8 cellular contexts compared by ENCODE assay signal in the genomic region with DNA sequence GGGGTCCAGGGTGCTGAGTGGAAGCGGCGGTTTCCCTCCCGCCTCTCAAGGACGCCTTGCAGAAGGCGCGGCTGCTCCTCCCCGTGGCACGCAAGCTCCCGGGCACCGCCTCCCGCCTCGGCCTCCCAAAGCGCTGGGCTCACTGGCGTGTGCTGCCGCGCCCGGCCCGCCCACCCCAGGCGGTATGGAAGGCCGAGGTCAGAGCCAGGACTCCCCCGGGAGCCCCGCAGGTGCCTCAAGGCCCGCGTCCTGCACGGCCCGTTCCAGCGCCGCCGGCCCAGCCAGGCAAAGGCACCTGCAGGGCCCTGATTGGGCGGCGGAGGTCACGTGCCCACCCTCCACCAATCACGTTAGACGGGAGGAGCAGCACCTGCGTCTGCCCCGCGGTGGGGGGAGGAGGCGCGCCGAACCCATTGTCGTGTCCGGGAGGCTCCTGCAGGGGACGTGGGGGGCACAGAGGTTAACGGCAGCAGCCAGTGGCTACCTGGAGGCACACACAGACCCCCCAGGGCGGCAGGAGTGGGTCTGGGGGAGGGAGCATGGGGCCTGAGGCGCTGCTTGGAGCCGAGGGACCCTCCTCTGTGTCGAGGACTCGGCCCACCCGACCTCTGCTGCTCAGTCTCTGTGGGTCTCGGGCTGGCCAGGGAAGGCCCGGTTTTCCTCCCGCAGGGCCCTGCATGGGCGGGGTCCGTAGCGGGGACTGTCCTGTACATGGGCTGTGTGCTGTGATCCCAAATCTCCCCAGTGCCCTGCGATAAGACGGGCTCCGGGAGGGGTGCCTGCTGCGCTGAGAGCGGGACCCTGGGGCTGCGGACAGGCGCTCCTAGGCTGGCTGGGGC. TPM values are rescaled to one million over a fixed set of nuclear protein-coding genes. Genes with fewer than 3 reads are reported as not detected.
A peak's percentile ranks its signal among the peaks of the same experiment; 100 is the strongest.
DNase-seq lines count a peak whose midpoint lies in the region; ATAC-seq and TF ChIP-seq lines count a peak whose summit lies in the region.

No MANE protein-coding gene starts in this region.

- no peaks in the 10 kb centered on the region for H3K27me3 ChIP-seq in PC-3 (ENCODE audit: low read length)

- peak overlapping the region; percentile 49 for H3K27ac Mint-ChIP-seq in activated T-cell treated with anti-CD3 and anti-CD28 coated beads, Interleukin-2, amount 50 U/mL, for 72 hours
- peak overlapping the region in 5 of 6 donors; percentile 47 to 89 (median 82) for H3K27ac Mint-ChIP-seq in naive B cell
- peak overlapping the region; percentile 92 for H3K27ac Mint-ChIP-seq in stimulated activated effector memory CD8-positive, alpha-beta T cell treated with anti-CD3 and anti-CD28 coated beads, Interleukin-12 subunit alpha, Interleukin-12 subunit beta, amount 100 ng/mL, for 72 hours

- TSS peak; percentile 99 for BruUV-seq in PC-3 (replicated peaks; lab: Mats Ljungman, UMichigan)

- H4K20me1 ChIP-seq in PC-3 (ENCODE audit: low read length): no peaks in the 10 kb centered on the region

- H3K9me2 ChIP-seq in PC-3 (replicated peaks; ENCODE audit: low read length): no peaks in the 10 kb centered on the region

- no peak for TF ChIP-seq CTCF in PC-3 (conservative IDR thresholded peaks at IDR 0.05; ENCODE audit: low read depth, low read length)

- H3K4me3 Mint-ChIP-seq in activated T-cell treated with anti-CD3 and anti-CD28 coated beads, Interleukin-2, amount 50 U/mL, for 72 hours: peak overlapping the region; percentile 87 to 94
- H3K4me3 Mint-ChIP-seq in naive B cell: peak overlapping the region; percentile 80 to 93 (median 87)
- H3K4me3 Mint-ChIP-seq in stimulated activated effector memory CD8-positive, alpha-beta T cell treated with anti-CD3 and anti-CD28 coated beads, Interleukin-12 subunit alpha, Interleukin-12 subunit beta, amount 100 ng/mL, for 72 hours: peak overlapping the region; percentile 76

- peak overlapping the region; percentile 66 for H3K9ac ChIP-seq in PC-3 (ENCODE audit: low read length)

- H3K4me1 ChIP-seq in PC-3 (ENCODE audit: insufficient read depth, low read length): peaks cover 16% of the 10 kb centered on the region

- no peaks in the 10 kb centered on the region for H3K27me3 Mint-ChIP-seq in activated T-cell treated with anti-CD3 and anti-CD28 coated beads, Interleukin-2, amount 50 U/mL, for 72 hours (ENCODE audit: low read depth)
- H3K27me3 Mint-ChIP-seq in naive B cell: peaks cover 0 to 6% (median 0%) of the 10 kb centered on the region in 3 donors

- TF ChIP-seq EP300 in Ishikawa (IDR thresholded peaks at IDR 0.05; ENCODE audit: borderline replicate concordance): peak; percentile 52; the same call in 1 of the 2 replicates

- no peaks in the 10 kb centered on the region for H3K9me3 Mint-ChIP-seq in activated T-cell treated with anti-CD3 and anti-CD28 coated beads, Interleukin-2, amount 50 U/mL, for 72 hours
- H3K9me3 Mint-ChIP-seq in naive B cell: no peaks in the 10 kb centered on the region
- no peaks in the 10 kb centered on the region for H3K9me3 Mint-ChIP-seq in stimulated activated effector memory CD8-positive, alpha-beta T cell treated with anti-CD3 and anti-CD28 coated beads, Interleukin-12 subunit alpha, Interleukin-12 subunit beta, amount 100 ng/mL, for 72 hours

- H3F3A ChIP-seq in PC-3 (ENCODE audit: low read length, unreplicated experiment): no peaks in the 10 kb centered on the region

- peak overlapping the region; percentile 81 for H2AFZ ChIP-seq in PC-3 (ENCODE audit: low read length)

- peak overlapping the region; percentile 69 for H3K4me3 ChIP-seq in PC-3 (ENCODE audit: low read length)

- no peaks in the 10 kb centered on the region for H3K9me3 ChIP-seq in PC-3 (ENCODE audit: low read length)

- H3K36me3 ChIP-seq in PC-3 (ENCODE audit: low read depth, low read length): no peaks in the 10 kb centered on the region

- TF ChIP-seq RAD21 in Ishikawa (IDR thresholded peaks at IDR 0.05; ENCODE audit: low read depth): no peak

- ATAC-seq in GM21576 (IDR thresholded peaks at IDR 0.05; ENCODE audit: unreplicated experiment) (peak; percentile 81), PC-3 (peak; percentile 88), naive B cell (ENCODE audit: low read depth in 2 of 2) (peak; percentile 97 to 98)
- ATAC-seq in activated T-cell treated with anti-CD3 and anti-CD28 coated beads, Interleukin-2, amount 50 U/mL, for 72 hours (replicated peaks in 1 of 2): peak; percentile 94 to 96
- ATAC-seq in stimulated activated effector memory CD8-positive, alpha-beta T cell treated with anti-CD3 and anti-CD28 coated beads, Interleukin-12 subunit alpha, Interleukin-12 subunit beta, amount 100 ng/mL, for 72 hours: peak; percentile 95

- peak overlapping the region; percentile 54 for H3K27ac ChIP-seq in PC-3 (ENCODE audit: low read length)

- peak overlapping the region; percentile 90 for H3K4me2 ChIP-seq in PC-3 (ENCODE audit: low read length)

- H3K4me1 Mint-ChIP-seq in activated T-cell treated with anti-CD3 and anti-CD28 coated beads, Interleukin-2, amount 50 U/mL, for 72 hours (ENCODE audit: low read depth): peaks cover 19% of the 10 kb centered on the region
- peaks cover 2 to 14% (median 4%) of the 10 kb centered on the region in 3 donors for H3K4me1 Mint-ChIP-seq in naive B cell
- peaks cover 13% of the 10 kb centered on the region for H3K4me1 Mint-ChIP-seq in stimulated activated effector memory CD8-positive, alpha-beta T cell treated with anti-CD3 and anti-CD28 coated beads, Interleukin-12 subunit alpha, Interleukin-12 subunit beta, amount 100 ng/mL, for 72 hours

- H3K36me3 Mint-ChIP-seq in activated T-cell treated with anti-CD3 and anti-CD28 coated beads, Interleukin-2, amount 50 U/mL, for 72 hours (ENCODE audit: insufficient read depth in 2 of 2): no peaks in the 10 kb centered on the region
- H3K36me3 Mint-ChIP-seq in naive B cell: no peaks in the 10 kb centered on the region
- peaks cover 2% of the 10 kb centered on the region for H3K36me3 Mint-ChIP-seq in stimulated activated effector memory CD8-positive, alpha-beta T cell treated with anti-CD3 and anti-CD28 coated beads, Interleukin-12 subunit alpha, Interleukin-12 subunit beta, amount 100 ng/mL, for 72 hours

- H3K79me2 ChIP-seq in PC-3 (ENCODE audit: low read length): no peaks in the 10 kb centered on the region

- POLR2A ChIA-PET in PC-3 (lab: Charles Lee; ENCODE audit: unreplicated experiment): interaction anchor here (0.6 kb wide), 2 partner anchors 120 to 201 kb away, joined by 10 to 42 read pairs; a partner anchor contains a TSS

- CTCF ChIA-PET in PC-3 (lab: Charles Lee): interaction anchor here (1.0 kb wide), 1 partner anchor 79 kb away, joined by 4 read pairs; no protein-coding TSS in a partner anchor

- DNase-seq in DMS53 (lab: John Stamatoyannopoulos, UW): peak; percentile 99
- peak; percentile 88 for DNase-seq in PC-3
- DNase-seq in activated T-cell treated with anti-CD3 and anti-CD28 coated beads, Interleukin-2, amount 50 U/mL, for 72 hours: peak; percentile 96 to 98
- DNase-seq in fibroblast of gingiva (ENCODE audit: low read depth): peak; percentile 52
- peak; percentile 95 for DNase-seq in naive B cell
- peak; percentile 88 to 99 for DNase-seq in stimulated activated effector memory CD8-positive, alpha-beta T cell treated with anti-CD3 and anti-CD28 coated beads, Interleukin-12 subunit alpha, Interleukin-12 subunit beta, amount 100 ng/mL, for 72 hours (ENCODE audit: low spot score in 2 of 2)

- intact Hi-C loops in PC-3 (cut with micrococcal nuclease): loop anchor here (2.0 kb wide), 1 partner anchor 43 kb away; a partner anchor contains a TSS

TF ChIP-seq in Ishikawa, 13 proteins besides CTCF, POLR2A, EP300 and RAD21 (continues in another document):
- no peak for TF ChIP-seq EGR1 (IDR thresholded peaks at IDR 0.05)
- TF ChIP-seq FOXM1 (IDR thresholded peaks at IDR 0.05; ENCODE audit: borderline replicate concordance, low read depth): no peak
- peak; percentile 76 for TF ChIP-seq TAF1 (IDR thresholded peaks at IDR 0.05; ENCODE audit: low read depth)
- TF ChIP-seq NFIC (IDR thresholded peaks at IDR 0.05): peak; percentile 64
- TF ChIP-seq ZBTB7A (IDR thresholded peaks at IDR 0.05; ENCODE audit: low read depth): peak; percentile 77; the same call in 1 of the 2 replicates
- no peak for TF ChIP-seq YY1 (IDR thresholded peaks at IDR 0.05; ENCODE audit: low read depth)
- no peak for TF ChIP-seq CEBPB (IDR thresholded peaks at IDR 0.05)
- TF ChIP-seq TEAD4 (IDR thresholded peaks at IDR 0.05): peak; percentile 32
- TF ChIP-seq, protein P1, sequence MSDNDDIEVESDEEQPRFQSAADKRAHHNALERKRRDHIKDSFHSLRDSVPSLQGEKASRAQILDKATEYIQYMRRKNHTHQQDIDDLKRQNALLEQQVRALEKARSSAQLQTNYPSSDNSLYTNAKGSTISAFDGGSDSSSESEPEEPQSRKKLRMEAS (IDR thresholded peaks at IDR 0.05): peak; percentile 61
- no peak for TF ChIP-seq CREB1 (IDR thresholded peaks at IDR 0.05; ENCODE audit: low read depth)

RNA-seq across cellular contexts. Expression of a gene that starts 2.0 kb away (rescaled TPM):
- total RNA-seq in PC-3 (2014; rRNA removed): 0.55 TPM in 1 of 2 replicates, not detected in the other
- 1 to 10 TPM; 1.0 to 1.4 TPM for total RNA-seq in activated T-cell treated with anti-CD3 and anti-CD28 coated beads, Interleukin-2, amount 50 U/mL, for 72 hours
- polyA plus RNA-seq in naive B cell (ENCODE audit: low read depth in 6 of 6): not detected

RNA-seq across cellular contexts. Expression of a gene that starts 5.0 kb away (rescaled TPM):
- 0.77 TPM in 1 of 2 replicates, not detected in the other for total RNA-seq in PC-3 (2014; rRNA removed)
- 1 to 10 TPM; 2.6 to 3.4 TPM for total RNA-seq in activated T-cell treated with anti-CD3 and anti-CD28 coated beads, Interleukin-2, amount 50 U/mL, for 72 hours
- polyA plus RNA-seq in naive B cell (ENCODE audit: low read depth in 6 of 6): not detected

RNA-seq across cellular contexts. Expression of a gene that starts 5.5 kb away (rescaled TPM):
- 138 and 159 TPM in 2 replicates for total RNA-seq in PC-3 (2014; rRNA removed)
- 10 to 100 TPM; 67.7 to 74.9 TPM for total RNA-seq in activated T-cell treated with anti-CD3 and anti-CD28 coated beads, Interleukin-2, amount 50 U/mL, for 72 hours
- 100 to 1,000 TPM in 1 of 6 donors, 10 to 100 TPM in 5; 48.2 to 105 (median 55.1) TPM for polyA plus RNA-seq in naive B cell (ENCODE audit: low read depth in 6 of 6)

RNA-seq across cellular contexts. Expression of a gene that starts 27.3 kb away (rescaled TPM):
- not detected in 2 replicates for total RNA-seq in PC-3 (2014; rRNA removed)
- total RNA-seq in activated T-cell treated with anti-CD3 and anti-CD28 coated beads, Interleukin-2, amount 50 U/mL, for 72 hours: not detected
- polyA plus RNA-seq in naive B cell (ENCODE audit: low read depth in 6 of 6): 1 to 10 TPM in 1 of 6 donors, under 1 TPM in 1, not detected in 4; 0.41 to 1.4 TPM

RNA-seq across cellular contexts. Expression of a gene that starts 32.8 kb away (rescaled TPM):
- not detected in 2 replicates for total RNA-seq in PC-3 (2014; rRNA removed)
- not detected for total RNA-seq in activated T-cell treated with anti-CD3 and anti-CD28 coated beads, Interleukin-2, amount 50 U/mL, for 72 hours
- polyA plus RNA-seq in naive B cell (ENCODE audit: low read depth in 6 of 6): not detected

Comparison
In these comparisons a context has a peak if more than half of its experiments do, and no peak if none do; other contexts are left out.
1. Peak in every context shown above with its lines: DNase-seq, ATAC-seq, H3K4me3 ChIP-seq and H3K27ac ChIP-seq.